Comparison of ENCODE assay signal across 11 cellular contexts in genomic region chr5:1000831-1001230, GRCh38. TPM values are rescaled to one million over a fixed set of nuclear protein-coding genes. Genes with fewer than 3 reads are reported as not detected.
DNase-seq lines count a peak whose midpoint lies in the region; ATAC-seq and TF ChIP-seq lines count a peak whose summit lies in the region.
"Not testable (repeated sequence)": the region's sequence is repeated elsewhere in the genome, so short reads cannot be mapped to it uniquely, and the experiment has no call there.
"Had no signal": no experiment of that assay in that cellular context is flagged by ENCODE, and none has a peak within 500 bp of the region (broad histone marks: within the 10 kb centered on the region; RNA-seq: fewer than 3 reads in every experiment).

No MANE protein-coding gene starts in this region.

- not testable (repeated sequence) for H3K36me3 Mint-ChIP-seq in WTC11

- H3K4me2 ChIP-seq in BLaER1 = peak overlapping the region; percentile 100; the same call in 1 of the 2 replicates

- WGBS in lung, 2 donors = 92 to 93% methylated on average over 11 of the region's 11 CpGs
- WGBS in testis, 2 donors = 96 to 97% methylated on average over 6 to 11 of the region's 11 CpGs

- not testable (repeated sequence) for H3K27ac Mint-ChIP-seq in WTC11

- peaks cover 81% of the 10 kb centered on the region for H3K4me1 ChIP-seq in BLaER1
- H3K4me1 ChIP-seq in right atrium auricular region = peaks cover 0 to 40% of the 10 kb centered on the region in 2 donors
- H3K4me1 ChIP-seq in lung (ENCODE audit: control insufficient read depth in 2 of 2, insufficient read depth in 2 of 2, low read length in 2 of 2) = peaks cover 0 to 23% of the 10 kb centered on the region in 2 donors
- H3K4me1 ChIP-seq in testis = peaks cover 18% of the 10 kb centered on the region

- H3K27ac ChIP-seq in BLaER1; right atrium auricular region; lung (ENCODE audit: low read depth in 1 of 2, low read length in 1 of 2); testis: not testable (repeated sequence)

- DNase-seq in WTC11 (ENCODE audit: low spot score) (peak; percentile 4), right atrium auricular region (ENCODE audit: low spot score) (peak; percentile 50), lung (ENCODE audit: low spot score) (peak; percentile 9), sciatic nerve (ENCODE audit: low spot score) (peak; percentile 36), testis (peak; percentile 9)
- DNase-seq in activated CD8-positive, alpha-beta memory T cell treated with anti-CD3 and anti-CD28 coated beads, Interleukin-2, amount 50 U/mL, for 48 hours = peak; percentile 41
- DNase-seq in effector CD4-positive, alpha-beta T cell = peak; percentile 0

- H3K4me3 Mint-ChIP-seq in WTC11 = not testable (repeated sequence)

- not testable (repeated sequence) for H3K36me3 ChIP-seq in BLaER1; right atrium auricular region; lung (ENCODE audit: control insufficient read depth in 2 of 2, insufficient read depth in 2 of 2, low read length in 2 of 2); testis (ENCODE audit: low read depth, missing control alignments)

- H3K4me3 ChIP-seq in BLaER1, right atrium auricular region, lung, testis: not testable (repeated sequence)

- H4K20me1 ChIP-seq in BLaER1 = not testable (repeated sequence)

- peaks cover 26% of the 10 kb centered on the region for H3K27me3 ChIP-seq in BLaER1
- not testable (repeated sequence) for H3K27me3 ChIP-seq in right atrium auricular region; lung (ENCODE audit: control insufficient read depth, insufficient read depth); testis

- peaks cover 25% of the 10 kb centered on the region for H3K27me3 Mint-ChIP-seq in WTC11 (ENCODE audit: low read depth)

- not testable (repeated sequence) for TF ChIP-seq POLR2A in testis (IDR thresholded peaks at IDR 0.05)

- intact Hi-C loops in sciatic nerve (cut with DNase I); testis (cut with DNase I; ENCODE audit: low total_unique reads): not testable (repeated sequence)

- not testable (repeated sequence) for H3K4me1 Mint-ChIP-seq in WTC11

- POLR2A ChIA-PET in WTC11 (lab: Charles Lee) = not testable (repeated sequence)

- not testable (repeated sequence) for TF ChIP-seq CTCF in WTC11 (IDR thresholded peaks at IDR 0.05); right atrium auricular region (IDR thresholded peaks at IDR 0.05); lung (IDR thresholded peaks at IDR 0.05; ENCODE audit: control extremely low read depth, extremely low read depth); testis (IDR thresholded peaks at IDR 0.05)

- not testable (repeated sequence) for H3K9me3 ChIP-seq in BLaER1; right atrium auricular region; lung (ENCODE audit: control insufficient read depth in 2 of 2, insufficient read depth in 1 of 2, low read length in 1 of 2); testis

- CTCF ChIA-PET in WTC11 (lab: Charles Lee) = interaction anchor here (1.5 kb wide), 1 partner anchor 10 kb away, joined by 5 read pairs; no protein-coding TSS in a partner anchor

- not testable (repeated sequence) for H3K9ac ChIP-seq in BLaER1

- ATAC-seq in WTC11; lung (ENCODE audit: insufficient read depth, low FRiP score); sciatic nerve: not testable (repeated sequence)

- H3K9me3 Mint-ChIP-seq in WTC11 = not testable (repeated sequence)

RNA-seq across cellular contexts. Expression of gene NKD2, which starts 7.8 kb away (rescaled TPM):
- total RNA-seq in WTC11 (2021) (12.8 to 16.6 TPM (median 15.9 TPM) in 3 replicates), right atrium auricular region (1 to 10 TPM; 2.4 to 2.8 TPM), lung (10 to 100 TPM in 1 of 2 donors, 1 to 10 TPM in 1; 9.9 to 88.0 TPM), sciatic nerve (0.89 TPM), testis (10 to 100 TPM; 31.6 to 42.1 TPM)
- polyA plus RNA-seq in lung (10 to 100 TPM; 34.3 to 62.5 TPM), testis (ENCODE audit: insufficient read depth, low read depth, low replicate concordance) (16.5 TPM)
- total RNA-seq: HFFc6, HT1080 had no signal
- polyA plus RNA-seq: BJ had no signal

Comparison
In these comparisons a context has a peak if more than half of its experiments do, and no peak if none do; other contexts are left out.
1. DNase-seq: peak in every context shown above with its lines; median percentile 50 in right atrium auricular region; 41 in activated CD8-positive, alpha-beta memory T cell treated with anti-CD3 and anti-CD28 coated beads, Interleukin-2, amount 50 U/mL, for 48 hours; 36 in sciatic nerve; 9 in lung; 9 in testis; 4 in WTC11; 0 in effector CD4-positive, alpha-beta T cell.